ENCODE assay signal across 8 cellular contexts in genomic region chr19:5001547-5002131, GRCh38. TPM values are rescaled to one million over a fixed set of nuclear protein-coding genes. Genes with fewer than 3 reads are reported as not detected.
DNase-seq lines count a peak whose midpoint lies in the region; ATAC-seq, FAIRE-seq and TF ChIP-seq lines count a peak whose summit lies in the region.

No MANE protein-coding gene starts in this region.

- TF ChIP-seq POLR2A in GM12878 (IDR thresholded peaks at IDR 0.05; ENCODE audit: low read depth, low read length), result no peak

- H3K27ac ChIP-seq in GM12878 (ENCODE audit: control insufficient read depth, insufficient read depth), result no peak overlapping the region
- H3K27ac ChIP-seq in left lung, result no peak overlapping the region

- H3K36me3 ChIP-seq in GM12878 (ENCODE audit: control insufficient read depth in 2 of 2, insufficient read depth in 2 of 2, low read length in 1 of 2) (peaks cover 6 to 9% of the 10 kb centered on the region in 2 experiments; a peak in 3 of 4 replicates), left lung (peaks cover 0 to 13% of the 10 kb centered on the region in 2 donors)

- RAD21 ChIA-PET in GM12878 (lab: Charles Lee; ENCODE audit: unreplicated experiment), result interaction anchor here (0.8 to 1.2 kb wide), 2 partner anchors 30 to 131 kb away, joined by 3 to 5 read pairs; no protein-coding TSS in a partner anchor

- H3K9me3 ChIP-seq in GM12878 (replicated peaks; ENCODE audit: control insufficient read depth, insufficient read depth, low read length), result no peaks in the 10 kb centered on the region; the same call in 2 of the 3 replicates
- H3K9me3 ChIP-seq in left lung, result no peaks in the 10 kb centered on the region

- intact Hi-C loops in GM12878 (cut with micrococcal nuclease; ENCODE audit: unreplicated experiment), result no loop called here
- intact Hi-C loops in left lung (cut with DNase I), result no loop called here

- H3K27me3 ChIP-seq in GM12878 (replicated peaks in 1 of 2; ENCODE audit: control insufficient read depth in 2 of 2, insufficient read depth in 2 of 2, low read length in 1 of 2) (no peaks in the 10 kb centered on the region), left lung (no peaks in the 10 kb centered on the region)

- H3K4me1 ChIP-seq in GM12878 (ENCODE audit: control insufficient read depth, insufficient read depth, low read length), result no peaks in the 10 kb centered on the region
- peaks cover 0 to 3% of the 10 kb centered on the region in 2 donors for H3K4me1 ChIP-seq in left lung

- TF ChIP-seq CTCF in GM12878 (IDR thresholded peaks at IDR 0.05 in 2 of 3, conservative IDR thresholded peaks at IDR 0.05 in 1 of 3; ENCODE audit: control insufficient read depth in 2 of 3, extremely low read depth in 1 of 3, insufficient read depth in 1 of 3, low read depth in 3 of 3, low read length in 3 of 3), result peak; percentile 46 to 68 (median 68)
- peak; percentile 49 to 64 for TF ChIP-seq CTCF in left lung (IDR thresholded peaks at IDR 0.05)

- TF ChIP-seq EP300 in GM12878 (IDR thresholded peaks at IDR 0.05; ENCODE audit: borderline replicate concordance in 1 of 2, control insufficient read depth in 1 of 2, low read depth in 2 of 2, low read length in 2 of 2), result no peak

- no peak overlapping the region for H2AFZ ChIP-seq in GM12878 (ENCODE audit: control insufficient read depth, low read depth, low read length)

- FAIRE-seq in GM12878 (lab: Jason Lieb, UNC), result peak; percentile 47

- H3K4me3 ChIP-seq in GM12878, result no peak overlapping the region
- no peak overlapping the region for H3K4me3 ChIP-seq in left lung

- SMC1A ChIA-PET in GM12878 (lab: Charles Lee; ENCODE audit: uncharacterized antibody, unreplicated experiment), result interaction anchor here (1.2 to 1.9 kb wide), 2 partner anchors 26 to 30 kb away, joined by 4 to 9 read pairs; no protein-coding TSS in a partner anchor

- CTCF ChIA-PET in GM12878 (lab: Yijun Ruan, JAX), result interaction anchor here (0.8 to 1.9 kb wide), 7 partner anchors 14 to 130 kb away, joined by 3 to 20 read pairs (median 4); no protein-coding TSS in a partner anchor

- no peak overlapping the region for H3K9ac ChIP-seq in GM12878 (ENCODE audit: control insufficient read depth, insufficient read depth, low read length)

- in situ Hi-C loops in ACHN (cut with HindIII; ENCODE audit: low pct_ligation_motif_present, low pct_unique_long_range_greater_than_20kb, low sequenced_read_pairs) (no loop called here), GM12878 (cut with MboI) (no loop called here)

- H4K20me1 ChIP-seq in GM12878 (ENCODE audit: control insufficient read depth, insufficient read depth), result no peaks in the 10 kb centered on the region

- H3K79me2 ChIP-seq in GM12878 (ENCODE audit: control insufficient read depth, insufficient read depth, low read length), result peaks cover 27% of the 10 kb centered on the region

- peak; percentile 40; the same call in 1 of the 2 replicates for TF ChIP-seq RAD21 in GM12878 (IDR thresholded peaks at IDR 0.05; ENCODE audit: insufficient read depth, low read depth, low read length)

- BruUV-seq in GM12878 (replicated peaks; lab: Mats Ljungman, UMichigan), result no TSS peak

- DNase-seq in ACHN (peak; percentile 32), GM19238 (ENCODE audit: insufficient read length, low spot score) (peak; percentile 52), RPMI8226 (peak; percentile 32), GM12878 (ENCODE audit: low read depth, low spot score) (no peak), left lung (no peak), superior temporal gyrus (ENCODE audit: extremely low spot score) (peak; percentile 51), NCI-H187 treated with DMSO at 0.1 percent for 48 hours (lab: John Stamatoyannopoulos, UW) (no peak)

- H3K4me2 ChIP-seq in GM12878 (ENCODE audit: control insufficient read depth, insufficient read depth), result no peak overlapping the region

- 41% methylated on average over 5 of the region's 5 CpGs for WGBS in GM12878 (ENCODE audit: insufficient coverage, insufficient replicate concordance, low lambda C conversion rate, missing lambda C conversion rate)

- ATAC-seq in GM12878 (peak; percentile 82), left lung (peak; percentile 65), HG03045 (IDR thresholded peaks at IDR 0.05; ENCODE audit: unreplicated experiment) (no peak)

- POLR2A ChIA-PET in GM12878 (lab: Charles Lee), result no interaction called here

TF ChIP-seq in GM12878, 131 proteins besides CTCF, POLR2A, EP300 and RAD21:
- TF ChIP-seq MEF2B (IDR thresholded peaks at IDR 0.05; ENCODE audit: partially characterized antibody, poor library complexity, severe bottlenecking), result no peak
- peak; percentile 25; the same call in 1 of the 2 replicates for TF ChIP-seq SMC3 (IDR thresholded peaks at IDR 0.05; ENCODE audit: borderline replicate concordance, low read length)
- TF ChIP-seq KAT2A (conservative IDR thresholded peaks at IDR 0.05; ENCODE audit: control insufficient read depth, low read depth, low read length), result no peak
- TF ChIP-seq MYB (IDR thresholded peaks at IDR 0.05; ENCODE audit: borderline replicate concordance, low read depth, low read length), result no peak

RNA-seq across cellular contexts. Expression of gene KDM4B, which starts 32.7 kb away (rescaled TPM):
- total RNA-seq in GM12878 (2013; cell fraction: nucleolus; rRNA removed), result 152 and 157 TPM in 2 replicates
- total RNA-seq in GM12878 (2014; rRNA removed), result 25.6 and 26.5 TPM in 2 replicates
- 11.3 and 12.3 TPM in 2 replicates for total RNA-seq in GM12878 (2014; rRNA removed; fragmentation: Illumina TruSeq; extraction: Trizol)
- 49.6 and 50.2 TPM in 2 replicates for total RNA-seq in GM12878 (2021)
- polyA plus RNA-seq in GM12878 (2011; ENCODE audit: low read depth), result 11.6 TPM
- polyA plus RNA-seq in GM12878 (2011; rRNA removed), result 8.0 and 16.0 TPM in 2 replicates
- 17.7 and 21.6 TPM in 2 replicates for polyA plus RNA-seq in GM12878 (2011; cell fraction: cytosol; rRNA removed)
- 69.2 and 77.9 TPM in 2 replicates for polyA plus RNA-seq in GM12878 (2011; cell fraction: nucleus; rRNA removed)
- 41.0 and 42.8 TPM in 2 replicates for polyA plus RNA-seq in GM12878 (2012)
- 3.1 and 7.6 TPM in 2 replicates for polyA plus RNA-seq in GM12878 (2014; fragmentation: Illumina TruSeq; extraction: Trizol)
- 1 to 10 TPM in 1 of 2 experiments, under 1 TPM in 1; 0.47 to 1.8 TPM for polyA plus RNA-seq in GM12878 (2014; fragmentation: Nextera tagmentation; extraction: Ambion mirVana)
- polyA plus RNA-seq in GM12878 (2014; rRNA removed), result 32.2 and 33.7 TPM in 2 replicates
- polyA plus RNA-seq in GM12878 (2016; fragmentation: Nextera tagmentation; extraction: Ambion mirVana), result 10 to 100 TPM; 16.4 to 19.1 TPM
- 28.3 and 50.6 TPM in 2 replicates for polyA minus RNA-seq in GM12878 (2011; rRNA and poly(A)+ RNA removed)
- 23.2 and 24.5 TPM in 2 replicates for polyA minus RNA-seq in GM12878 (2011; cell fraction: cytosol; rRNA and poly(A)+ RNA removed)
- polyA minus RNA-seq in GM12878 (2011; cell fraction: nucleus; rRNA and poly(A)+ RNA removed), result 47.8 and 58.7 TPM in 2 replicates
- 10 to 100 TPM; 35.5 to 42.1 TPM for total RNA-seq in left lung

Comparison
In these comparisons a context has a peak if more than half of its experiments do, and no peak if none do; other contexts are left out.
1. DNase-seq: peak in ACHN (single experiment), GM19238 (single experiment), RPMI8226 (single experiment) and superior temporal gyrus (single experiment); none in GM12878 (single experiment), left lung (0 of 2) and NCI-H187 treated with DMSO at 0.1 percent for 48 hours (single experiment).